ENCODE assay signal across 1 cellular context in the genomic region with DNA sequence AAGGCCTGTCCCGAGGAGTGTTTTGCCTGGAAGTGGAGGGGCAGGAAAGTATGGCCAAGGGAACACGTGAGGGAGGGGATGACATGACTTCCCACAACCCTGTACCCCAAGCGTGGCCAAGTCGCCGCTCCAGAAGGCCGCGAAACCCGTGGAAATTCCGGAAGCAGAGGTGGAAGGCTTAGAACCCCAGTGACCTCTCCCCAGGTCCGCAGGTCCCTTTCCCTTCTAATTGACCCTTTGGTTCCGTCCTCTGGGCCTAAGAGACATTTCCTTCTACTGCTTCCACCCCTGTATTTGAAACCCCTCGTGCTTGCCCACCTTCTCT.
TF ChIP-seq lines count a peak whose summit lies in the region.

No MANE protein-coding gene starts in this region.

TF ChIP-seq in HCT116, 20 proteins besides CTCF, POLR2A, EP300 and RAD21 (continued from another document):
- TF ChIP-seq ELF1 (IDR thresholded peaks at IDR 0.05; ENCODE audit: borderline replicate concordance, low read depth) (no peak), TCF7L2 (IDR thresholded peaks at IDR 0.05; ENCODE audit: borderline replicate concordance, extremely low read depth, insufficient read depth, insufficient read length) (no peak), EZH2phosphoT487 (IDR thresholded peaks at IDR 0.05; ENCODE audit: borderline replicate concordance) (no peak), SP1 (IDR thresholded peaks at IDR 0.05; ENCODE audit: low read depth) (no peak), YY1 (IDR thresholded peaks at IDR 0.05; ENCODE audit: extremely low read depth, insufficient replicate concordance, low read depth, low read length) (no peak), CBX3 (IDR thresholded peaks at IDR 0.05; ENCODE audit: low read depth) (no peak), SRF (IDR thresholded peaks at IDR 0.05; ENCODE audit: low read depth) (no peak), ZFX (IDR thresholded peaks at IDR 0.05) (no peak), CEBPB (IDR thresholded peaks at IDR 0.05; ENCODE audit: low read depth) (no peak), SIN3A (IDR thresholded peaks at IDR 0.05; ENCODE audit: low read depth) (no peak), JUND (IDR thresholded peaks at IDR 0.05) (no peak)
TF ChIP-seq in HCT116: peak in this region for 0.
